ENCODE assay signal across 1 cellular context in the genomic region with DNA sequence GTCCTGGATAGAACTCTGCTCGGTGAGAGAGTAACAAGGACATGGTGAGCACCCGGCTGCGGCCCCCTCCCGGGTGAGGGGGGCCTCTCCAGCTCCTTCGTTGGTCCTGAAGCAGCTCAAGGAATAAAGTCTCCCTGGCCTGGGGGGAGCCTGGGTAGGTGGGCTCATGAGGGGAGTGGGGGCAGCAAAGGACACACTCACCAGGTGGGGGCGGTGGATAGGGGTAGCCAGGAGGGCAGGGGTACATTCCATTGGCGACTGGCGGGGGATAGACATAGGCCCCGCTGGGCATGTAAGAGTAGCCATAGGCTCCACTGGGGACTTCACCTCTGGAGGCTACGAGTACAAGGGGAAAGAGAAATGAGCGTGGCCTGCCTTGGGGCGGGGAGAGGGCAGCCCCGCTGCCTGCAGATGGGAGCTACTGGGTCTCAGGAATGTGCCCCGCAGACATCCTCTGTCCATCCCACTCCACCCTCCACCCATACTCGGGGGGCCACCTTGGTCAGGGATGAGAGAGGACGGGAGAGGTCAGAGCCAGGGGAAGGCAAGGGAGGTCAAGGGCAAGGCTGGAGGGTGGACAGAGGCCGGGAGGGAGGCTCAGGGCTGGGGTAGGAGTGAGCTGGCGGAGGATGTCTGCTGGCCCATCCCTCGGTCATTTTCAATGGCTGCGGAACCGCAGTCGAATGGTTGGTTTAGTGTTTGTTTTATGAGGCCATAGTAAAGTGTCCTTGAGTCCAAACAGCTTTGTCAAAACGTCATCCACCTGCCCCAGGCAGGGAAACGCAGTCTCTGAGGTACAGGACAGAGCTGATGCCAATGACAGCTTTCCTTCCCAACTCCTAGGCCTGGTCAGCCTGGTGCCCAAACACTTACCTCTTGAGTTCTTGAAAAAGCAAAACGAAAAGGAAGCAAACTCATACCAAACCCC.
TF ChIP-seq lines count a peak whose summit lies in the region.

No MANE protein-coding gene starts in this region.

TF ChIP-seq in GM23338, 12 proteins besides CTCF, POLR2A, EP300 and RAD21 (continued from another document):
- TF ChIP-seq REST (IDR thresholded peaks at IDR 0.05; ENCODE audit: unreplicated experiment) (no peak), ZNF331 (CRISPR knock-in tag; IDR thresholded peaks at IDR 0.05; ENCODE audit: low read depth) (no peak), STAT1 (IDR thresholded peaks at IDR 0.05; ENCODE audit: unreplicated experiment) (no peak), EZH2phosphoT487 (IDR thresholded peaks at IDR 0.05; ENCODE audit: unreplicated experiment) (no peak), ZNF114 (CRISPR knock-in tag; IDR thresholded peaks at IDR 0.05) (no peak), JUNB (IDR thresholded peaks at IDR 0.05; ENCODE audit: unreplicated experiment) (no peak), EZH2 (IDR thresholded peaks at IDR 0.05; ENCODE audit: low read depth, unreplicated experiment) (no peak), POLR2AphosphoS5 (IDR thresholded peaks at IDR 0.05; ENCODE audit: low read depth) (no peak), ETS1 (IDR thresholded peaks at IDR 0.05) (no peak)
- TF ChIP-seq, protein P1, sequence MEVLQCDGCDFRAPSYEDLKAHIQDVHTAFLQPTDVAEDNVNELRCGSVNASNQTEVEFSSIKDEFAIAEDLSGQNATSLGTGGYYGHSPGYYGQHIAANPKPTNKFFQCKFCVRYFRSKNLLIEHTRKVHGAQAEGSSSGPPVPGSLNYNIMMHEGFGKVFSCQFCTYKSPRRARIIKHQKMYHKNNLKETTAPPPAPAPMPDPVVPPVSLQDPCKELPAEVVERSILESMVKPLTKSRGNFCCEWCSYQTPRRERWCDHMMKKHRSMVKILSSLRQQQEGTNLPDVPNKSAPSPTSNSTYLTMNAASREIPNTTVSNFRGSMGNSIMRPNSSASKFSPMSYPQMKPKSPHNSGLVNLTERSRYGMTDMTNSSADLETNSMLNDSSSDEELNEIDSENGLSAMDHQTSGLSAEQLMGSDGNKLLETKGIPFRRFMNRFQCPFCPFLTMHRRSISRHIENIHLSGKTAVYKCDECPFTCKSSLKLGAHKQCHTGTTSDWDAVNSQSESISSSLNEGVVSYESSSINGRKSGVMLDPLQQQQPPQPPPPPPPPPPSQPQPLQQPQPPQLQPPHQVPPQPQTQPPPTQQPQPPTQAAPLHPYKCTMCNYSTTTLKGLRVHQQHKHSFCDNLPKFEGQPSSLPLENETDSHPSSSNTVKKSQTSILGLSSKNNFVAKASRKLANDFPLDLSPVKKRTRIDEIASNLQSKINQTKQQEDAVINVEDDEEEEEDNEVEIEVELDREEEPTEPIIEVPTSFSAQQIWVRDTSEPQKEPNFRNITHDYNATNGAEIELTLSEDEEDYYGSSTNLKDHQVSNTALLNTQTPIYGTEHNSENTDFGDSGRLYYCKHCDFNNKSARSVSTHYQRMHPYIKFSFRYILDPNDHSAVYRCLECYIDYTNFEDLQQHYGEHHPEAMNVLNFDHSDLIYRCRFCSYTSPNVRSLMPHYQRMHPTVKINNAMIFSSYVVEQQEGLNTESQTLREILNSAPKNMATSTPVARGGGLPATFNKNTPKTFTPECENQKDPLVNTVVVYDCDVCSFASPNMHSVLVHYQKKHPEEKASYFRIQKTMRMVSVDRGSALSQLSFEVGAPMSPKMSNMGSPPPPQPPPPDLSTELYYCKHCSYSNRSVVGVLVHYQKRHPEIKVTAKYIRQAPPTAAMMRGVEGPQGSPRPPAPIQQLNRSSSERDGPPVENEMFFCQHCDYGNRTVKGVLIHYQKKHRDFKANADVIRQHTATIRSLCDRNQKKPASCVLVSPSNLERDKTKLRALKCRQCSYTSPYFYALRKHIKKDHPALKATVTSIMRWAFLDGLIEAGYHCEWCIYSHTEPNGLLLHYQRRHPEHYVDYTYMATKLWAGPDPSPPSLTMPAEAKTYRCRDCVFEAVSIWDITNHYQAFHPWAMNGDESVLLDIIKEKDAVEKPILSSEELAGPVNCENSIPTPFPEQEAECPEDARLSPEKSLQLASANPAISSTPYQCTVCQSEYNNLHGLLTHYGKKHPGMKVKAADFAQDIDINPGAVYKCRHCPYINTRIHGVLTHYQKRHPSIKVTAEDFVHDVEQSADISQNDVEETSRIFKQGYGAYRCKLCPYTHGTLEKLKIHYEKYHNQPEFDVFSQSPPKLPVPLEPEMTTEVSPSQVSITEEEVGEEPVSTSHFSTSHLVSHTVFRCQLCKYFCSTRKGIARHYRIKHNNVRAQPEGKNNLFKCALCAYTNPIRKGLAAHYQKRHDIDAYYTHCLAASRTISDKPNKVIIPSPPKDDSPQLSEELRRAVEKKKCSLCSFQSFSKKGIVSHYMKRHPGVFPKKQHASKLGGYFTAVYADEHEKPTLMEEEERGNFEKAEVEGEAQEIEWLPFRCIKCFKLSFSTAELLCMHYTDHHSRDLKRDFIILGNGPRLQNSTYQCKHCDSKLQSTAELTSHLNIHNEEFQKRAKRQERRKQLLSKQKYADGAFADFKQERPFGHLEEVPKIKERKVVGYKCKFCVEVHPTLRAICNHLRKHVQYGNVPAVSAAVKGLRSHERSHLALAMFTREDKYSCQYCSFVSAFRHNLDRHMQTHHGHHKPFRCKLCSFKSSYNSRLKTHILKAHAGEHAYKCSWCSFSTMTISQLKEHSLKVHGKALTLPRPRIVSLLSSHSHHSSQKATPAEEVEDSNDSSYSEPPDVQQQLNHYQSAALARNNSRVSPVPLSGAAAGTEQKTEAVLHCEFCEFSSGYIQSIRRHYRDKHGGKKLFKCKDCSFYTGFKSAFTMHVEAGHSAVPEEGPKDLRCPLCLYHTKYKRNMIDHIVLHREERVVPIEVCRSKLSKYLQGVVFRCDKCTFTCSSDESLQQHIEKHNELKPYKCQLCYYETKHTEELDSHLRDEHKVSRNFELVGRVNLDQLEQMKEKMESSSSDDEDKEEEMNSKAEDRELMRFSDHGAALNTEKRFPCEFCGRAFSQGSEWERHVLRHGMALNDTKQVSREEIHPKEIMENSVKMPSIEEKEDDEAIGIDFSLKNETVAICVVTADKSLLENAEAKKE (CRISPR knock-in tag; IDR thresholded peaks at IDR 0.05) = no peak
TF ChIP-seq in GM23338: peak in this region for 0.
